ENCODE assay signal across 11 cellular contexts in genomic region chr13:95335667-95336066, GRCh38.
"Had no signal": no experiment of that assay in that cellular context is flagged by ENCODE, and none has a peak within 500 bp of the region (broad histone marks: within the 10 kb centered on the region; RNA-seq: fewer than 3 reads in every experiment).

No MANE protein-coding gene starts in this region.

- ATAC-seq: activated CD8-positive, alpha-beta T cell treated with anti-CD3 and anti-CD28 coated beads, Interleukin-2, amount 10 ng/mL, durations not matched to agents 7 days and 5 days; gastroesophageal sphincter; stimulated activated naive CD8-positive, alpha-beta T cell treated with anti-CD3 and anti-CD28 coated beads, Interleukin-15, amount 100 ng/mL, for 72 hours had no signal

- DNase-seq: activated CD4-positive, alpha-beta T cell treated with anti-CD3 and anti-CD28 coated beads for 4 hours; activated CD8-positive, alpha-beta memory T cell treated with anti-CD3 and anti-CD28 coated beads, Interleukin-2, amount 50 U/mL, for 48 hours; activated CD8-positive, alpha-beta T cell treated with anti-CD3 and anti-CD28 coated beads, Interleukin-2, amount 10 ng/mL, durations not matched to agents 7 days and 5 days; activated naive CD4-positive, alpha-beta T cell; effector CD4-positive, alpha-beta T cell; kidney; stimulated activated CD4-positive, alpha-beta T cell treated with anti-CD3 and anti-CD28 coated beads, Interleukin-4, amount 100 ng/mL, for 1 hour; stimulated activated naive CD8-positive, alpha-beta T cell treated with anti-CD3 and anti-CD28 coated beads, Interleukin-15, amount 100 ng/mL, for 72 hours; testis; WERI-Rb-1 had no signal
